8 cellular contexts compared by ENCODE assay signal in the genomic region with DNA sequence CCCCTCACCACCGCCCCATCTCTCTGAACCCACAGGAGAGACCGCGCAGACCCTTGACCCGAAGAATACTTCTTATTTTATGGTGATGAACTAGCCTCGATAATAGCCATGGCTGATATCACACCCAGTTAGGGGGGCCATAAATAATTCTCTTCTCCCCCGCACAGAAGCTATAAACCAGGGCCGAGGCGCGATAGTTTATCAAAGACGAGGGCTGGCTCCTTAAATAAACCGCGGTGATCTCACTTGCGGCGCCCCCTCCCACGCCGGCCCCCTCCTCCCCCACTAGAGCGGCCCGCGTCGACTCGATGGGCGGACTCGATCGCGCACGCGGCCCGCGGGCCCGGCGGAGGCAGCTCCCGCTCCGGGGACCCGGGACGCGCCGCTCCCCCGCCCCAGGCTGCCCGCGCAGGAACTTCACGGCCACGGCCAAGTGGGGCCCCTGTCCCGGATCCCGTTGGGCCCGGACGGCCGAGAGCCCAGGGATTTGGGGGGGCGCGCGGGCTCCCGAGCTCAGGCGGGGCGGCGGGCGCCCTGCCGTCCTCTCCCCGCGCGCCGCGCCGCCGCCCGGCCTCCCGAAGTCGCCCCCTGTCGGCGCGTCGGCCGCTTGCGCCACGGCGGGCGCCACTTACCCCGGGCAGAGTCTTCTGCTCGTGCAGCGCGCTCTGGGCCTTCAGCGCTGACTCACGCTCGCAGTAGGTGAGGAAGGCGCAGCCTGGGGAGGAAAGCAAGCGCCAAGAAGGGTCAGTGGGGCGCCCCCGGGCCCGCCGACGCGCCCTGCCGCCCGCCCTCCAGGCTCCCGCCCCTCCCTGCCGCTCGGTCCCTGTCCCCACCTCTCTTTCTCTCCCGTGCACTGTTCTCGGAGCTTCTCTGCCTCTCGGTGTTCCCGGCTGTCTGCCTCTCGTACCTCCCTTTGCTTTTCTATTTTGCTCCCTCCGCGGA.
DNase-seq lines count a peak whose midpoint lies in the region; ATAC-seq, FAIRE-seq and TF ChIP-seq lines count a peak whose summit lies in the region.

No MANE protein-coding gene starts in this region.

- 44% methylated on average over 17 of the region's 102 CpGs for WGBS in A549 (ENCODE audit: missing lambda C conversion rate)
- WGBS in thymus = 3% methylated on average over 102 of the region's 102 CpGs

- intact Hi-C loops in activated CD8-positive, alpha-beta T cell treated with anti-CD3 and anti-CD28 coated beads for 36 hours (cut with micrococcal nuclease) = no loop called here

- peak overlapping the region; percentile 47 for H3K9ac ChIP-seq in iPS-15b (ENCODE audit: low read depth, low read length)

- TF ChIP-seq EP300 in A549 (IDR thresholded peaks at IDR 0.05) = no peak

- POLR2A ChIA-PET in A549 (lab: Yijun Ruan, JAX) = no interaction called here
- POLR2A ChIA-PET in activated CD8-positive, alpha-beta T cell treated with anti-CD3 and anti-CD28 coated beads for 36 hours (lab: Charles Lee) = no interaction called here

- no peak for TF ChIP-seq POLR2A in A549 (IDR thresholded peaks at IDR 0.05; ENCODE audit: low read length)

- H3K27me3 Mint-ChIP-seq in activated CD8-positive, alpha-beta T cell treated with anti-CD3 and anti-CD28 coated beads for 36 hours = peaks cover 59% of the 10 kb centered on the region

- ATAC-seq in A549 (peak; percentile 89 to 95), GM18868 (IDR thresholded peaks at IDR 0.05; ENCODE audit: unreplicated experiment) (peak; percentile 77), HG02884 (IDR thresholded peaks at IDR 0.05; ENCODE audit: unreplicated experiment) (no peak)
- ATAC-seq in activated CD8-positive, alpha-beta T cell treated with anti-CD3 and anti-CD28 coated beads for 36 hours = peak; percentile 79

- peak overlapping the region; percentile 30; the same call in 1 of the 3 replicates for H3K4me3 ChIP-seq in A549
- H3K4me3 ChIP-seq in iPS-15b (ENCODE audit: low read depth, low read length) = peak overlapping the region; percentile 45
- peak overlapping the region; percentile 19 for H3K4me3 ChIP-seq in thymus (ENCODE audit: low read length)

- peak overlapping the region; percentile 75 for H3K4me2 ChIP-seq in A549

- H3K36me3 Mint-ChIP-seq in activated CD8-positive, alpha-beta T cell treated with anti-CD3 and anti-CD28 coated beads for 36 hours (ENCODE audit: low read depth) = no peaks in the 10 kb centered on the region

- peak; percentile 29 to 47 for DNase-seq in A549 (ENCODE audit: low read depth in 1 of 2, low spot score in 1 of 2)
- DNase-seq in activated CD8-positive, alpha-beta T cell treated with anti-CD3 and anti-CD28 coated beads for 36 hours = peak; percentile 38
- DNase-seq in activated effector memory CD4-positive, alpha-beta T cell treated with anti-CD3 and anti-CD28 coated beads, Interleukin-2, amount 50 U/mL, for 16 hours = no peak
- DNase-seq in COR-L47 (lab: John Stamatoyannopoulos, UW) = no peak

- FAIRE-seq in A549 (lab: Jason Lieb, UNC) = no peak

- TF ChIP-seq CTCF in A549 (IDR thresholded peaks at IDR 0.05) = peak; percentile 43
- no peak for TF ChIP-seq CTCF in activated CD8-positive, alpha-beta T cell treated with anti-CD3 and anti-CD28 coated beads for 36 hours (IDR thresholded peaks at IDR 0.05)

- H3K4me1 ChIP-seq in A549 = no peaks in the 10 kb centered on the region
- peaks cover 31% of the 10 kb centered on the region for H3K4me1 ChIP-seq in iPS-15b (ENCODE audit: control insufficient read depth, insufficient read depth, low read length)
- no peaks in the 10 kb centered on the region for H3K4me1 ChIP-seq in thymus (ENCODE audit: control insufficient read depth, insufficient read depth, low read length)

- no peak overlapping the region for H3K27ac Mint-ChIP-seq in activated CD8-positive, alpha-beta T cell treated with anti-CD3 and anti-CD28 coated beads for 36 hours

- CTCF ChIA-PET in A549 (lab: Yijun Ruan, JAX) = interaction anchor here (0.7 to 1.7 kb wide), 13 partner anchors 11 to 278 kb away, joined by 3 to 7 read pairs (median 3); no protein-coding TSS in a partner anchor
- CTCF ChIA-PET in activated CD8-positive, alpha-beta T cell treated with anti-CD3 and anti-CD28 coated beads for 36 hours (lab: Charles Lee) = interaction anchor here (1.2 to 1.3 kb wide), 2 partner anchors 12 to 18 kb away, joined by 3 read pairs; no protein-coding TSS in a partner anchor

- H3K4me3 Mint-ChIP-seq in activated CD8-positive, alpha-beta T cell treated with anti-CD3 and anti-CD28 coated beads for 36 hours = no peak overlapping the region

- no peaks in the 10 kb centered on the region for H3K9me3 ChIP-seq in A549
- no peaks in the 10 kb centered on the region for H3K9me3 ChIP-seq in iPS-15b (ENCODE audit: control insufficient read depth, insufficient read depth, low read length)
- H3K9me3 ChIP-seq in thymus (ENCODE audit: control insufficient read depth) = no peaks in the 10 kb centered on the region

- H3K27me3 ChIP-seq in iPS-15b (ENCODE audit: control insufficient read depth, insufficient read depth, low read length) (peaks cover 31% of the 10 kb centered on the region), thymus (ENCODE audit: control insufficient read depth, insufficient read depth) (peaks cover 44% of the 10 kb centered on the region)

- H3K36me3 ChIP-seq in iPS-15b (ENCODE audit: control insufficient read depth, insufficient read depth, low read length) (no peaks in the 10 kb centered on the region), thymus (ENCODE audit: control insufficient read depth, insufficient read depth) (no peaks in the 10 kb centered on the region)

- no peak for TF ChIP-seq RAD21 in A549 (conservative IDR thresholded peaks at IDR 0.05 in 1 of 2, IDR thresholded peaks at IDR 0.05 in 1 of 2)

- no peaks in the 10 kb centered on the region for H3K9me3 Mint-ChIP-seq in activated CD8-positive, alpha-beta T cell treated with anti-CD3 and anti-CD28 coated beads for 36 hours

- H3K27ac ChIP-seq in A549 (no peak overlapping the region), thymus (ENCODE audit: low read depth) (no peak overlapping the region)

- peaks cover 6% of the 10 kb centered on the region for H3K4me1 Mint-ChIP-seq in activated CD8-positive, alpha-beta T cell treated with anti-CD3 and anti-CD28 coated beads for 36 hours (ENCODE audit: low read depth)

TF ChIP-seq in A549, 52 proteins besides CTCF, POLR2A, EP300 and RAD21:
- no peak for TF ChIP-seq GATA3 (IDR thresholded peaks at IDR 0.05; ENCODE audit: borderline replicate concordance)
- TF ChIP-seq, protein P1, sequence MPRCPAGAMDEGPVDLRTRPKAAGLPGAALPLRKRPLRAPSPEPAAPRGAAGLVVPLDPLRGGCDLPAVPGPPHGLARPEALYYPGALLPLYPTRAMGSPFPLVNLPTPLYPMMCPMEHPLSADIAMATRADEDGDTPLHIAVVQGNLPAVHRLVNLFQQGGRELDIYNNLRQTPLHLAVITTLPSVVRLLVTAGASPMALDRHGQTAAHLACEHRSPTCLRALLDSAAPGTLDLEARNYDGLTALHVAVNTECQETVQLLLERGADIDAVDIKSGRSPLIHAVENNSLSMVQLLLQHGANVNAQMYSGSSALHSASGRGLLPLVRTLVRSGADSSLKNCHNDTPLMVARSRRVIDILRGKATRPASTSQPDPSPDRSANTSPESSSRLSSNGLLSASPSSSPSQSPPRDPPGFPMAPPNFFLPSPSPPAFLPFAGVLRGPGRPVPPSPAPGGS (IDR thresholded peaks at IDR 0.05) = no peak
- TF ChIP-seq RARB (CRISPR knock-in tag; IDR thresholded peaks at IDR 0.05) = no peak
- no peak for TF ChIP-seq FOSB (CRISPR knock-in tag; IDR thresholded peaks at IDR 0.05)
- TF ChIP-seq SMC3 (IDR thresholded peaks at IDR 0.05) = 0 out of 3 replicates have a peak, but pooled peaks have one; percentile 23
- TF ChIP-seq PHF8 (IDR thresholded peaks at IDR 0.05; ENCODE audit: borderline replicate concordance, low read depth) = no peak
- TF ChIP-seq, protein P2, sequence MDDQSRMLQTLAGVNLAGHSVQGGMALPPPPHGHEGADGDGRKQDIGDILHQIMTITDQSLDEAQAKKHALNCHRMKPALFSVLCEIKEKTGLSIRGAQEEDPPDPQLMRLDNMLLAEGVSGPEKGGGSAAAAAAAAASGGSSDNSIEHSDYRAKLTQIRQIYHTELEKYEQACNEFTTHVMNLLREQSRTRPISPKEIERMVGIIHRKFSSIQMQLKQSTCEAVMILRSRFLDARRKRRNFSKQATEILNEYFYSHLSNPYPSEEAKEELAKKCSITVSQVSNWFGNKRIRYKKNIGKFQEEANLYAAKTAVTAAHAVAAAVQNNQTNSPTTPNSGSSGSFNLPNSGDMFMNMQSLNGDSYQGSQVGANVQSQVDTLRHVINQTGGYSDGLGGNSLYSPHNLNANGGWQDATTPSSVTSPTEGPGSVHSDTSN (IDR thresholded peaks at IDR 0.05) = no peak

Comparison
In these comparisons a context has a peak if more than half of its experiments do, and no peak if none do; other contexts are left out.
1. DNase-seq: peak in A549 (2 of 2) and activated CD8-positive, alpha-beta T cell treated with anti-CD3 and anti-CD28 coated beads for 36 hours (single experiment); none in activated effector memory CD4-positive, alpha-beta T cell treated with anti-CD3 and anti-CD28 coated beads, Interleukin-2, amount 50 U/mL, for 16 hours (single experiment) and COR-L47 (single experiment).
2. Peak in every context shown above with its lines, with median percentiles within 50 percentile points of each other: H3K4me3 ChIP-seq.